23 cellular contexts compared by ENCODE assay signal in genomic region chr2:182129188-182129707, GRCh38.
"Had no signal": no experiment of that assay in that cellular context is flagged by ENCODE, and none has a peak within 500 bp of the region (broad histone marks: within the 10 kb centered on the region; RNA-seq: fewer than 3 reads in every experiment).

No MANE protein-coding gene starts in this region.

- H3K4me3 ChIP-seq: body of pancreas, esophagus squamous epithelium, left lung, lung, ovary, prostate gland, skin epidermis, uterus had no signal

- H3K27me3 Mint-ChIP-seq: activated CD4-positive, alpha-beta T cell treated with anti-CD3 and anti-CD28 coated beads for 36 hours; activated naive CD4-positive, alpha-beta T cell treated with anti-CD3 and anti-CD28 coated beads, Interleukin-2, amount 10 ng/mL, durations not matched to agents 7 days and 5 days; stimulated activated naive CD8-positive, alpha-beta T cell treated with anti-CD3 and anti-CD28 coated beads, Interleukin-15, amount 100 ng/mL, for 72 hours had no signal

- H3K4me1 ChIP-seq: body of pancreas, esophagus squamous epithelium, left lung, prostate gland, uterus had no signal

- DNase-seq: activated B cell treated with CpG ODN at 0.5 μM for 24 hours; activated CD4-positive, alpha-beta memory T cell treated with anti-CD3 and anti-CD28 coated beads for 36 hours; activated CD4-positive, alpha-beta T cell treated with anti-CD3 and anti-CD28 coated beads for 36 hours; activated naive CD4-positive, alpha-beta T cell treated with anti-CD3 and anti-CD28 coated beads, Interleukin-2, amount 10 ng/mL, durations not matched to agents 7 days and 5 days; activated T-cell treated with anti-CD3 and anti-CD28 coated beads, Interleukin-2, amount 50 U/mL, for 48 hours; anterior cingulate cortex; body of pancreas; endodermal cell; esophagus squamous epithelium; foreskin fibroblast; immature natural killer cell; left lung; naive thymus-derived CD8-positive, alpha-beta T cell; ovary; stimulated activated CD4-positive, alpha-beta T cell treated with anti-CD3 and anti-CD28 coated beads, Interleukin-2, amount 100 ng/mL, for 24 hours; stimulated activated naive CD8-positive, alpha-beta T cell treated with anti-CD3 and anti-CD28 coated beads, Interleukin-15, amount 100 ng/mL, for 72 hours; T-helper 9 cell; trophoblast cell; uterus had no signal

- H3K27me3 ChIP-seq: body of pancreas, esophagus squamous epithelium, left lung, ovary, uterus had no signal

- H3K4me1 Mint-ChIP-seq: activated B cell treated with CpG ODN at 0.5 μM for 24 hours; activated CD4-positive, alpha-beta T cell treated with anti-CD3 and anti-CD28 coated beads for 36 hours; activated naive CD4-positive, alpha-beta T cell treated with anti-CD3 and anti-CD28 coated beads, Interleukin-2, amount 10 ng/mL, durations not matched to agents 7 days and 5 days; endodermal cell; immature natural killer cell; naive thymus-derived CD8-positive, alpha-beta T cell; stimulated activated effector memory CD8-positive, alpha-beta T cell treated with anti-CD3 and anti-CD28 coated beads, Interleukin-12 subunit alpha, Interleukin-12 subunit beta, amount 100 ng/mL, for 72 hours; stimulated activated naive CD8-positive, alpha-beta T cell treated with anti-CD3 and anti-CD28 coated beads, Interleukin-15, amount 100 ng/mL, for 72 hours had no signal

- H3K4me3 Mint-ChIP-seq: activated B cell treated with CpG ODN at 0.5 μM for 24 hours; activated CD4-positive, alpha-beta memory T cell treated with anti-CD3 and anti-CD28 coated beads for 36 hours; activated CD4-positive, alpha-beta T cell treated with anti-CD3 and anti-CD28 coated beads for 36 hours; activated naive CD4-positive, alpha-beta T cell treated with anti-CD3 and anti-CD28 coated beads, Interleukin-2, amount 10 ng/mL, durations not matched to agents 7 days and 5 days; endodermal cell; immature natural killer cell; naive thymus-derived CD8-positive, alpha-beta T cell; stimulated activated effector memory CD8-positive, alpha-beta T cell treated with anti-CD3 and anti-CD28 coated beads, Interleukin-12 subunit alpha, Interleukin-12 subunit beta, amount 100 ng/mL, for 72 hours; stimulated activated naive CD8-positive, alpha-beta T cell treated with anti-CD3 and anti-CD28 coated beads, Interleukin-15, amount 100 ng/mL, for 72 hours had no signal

- H3K36me3 ChIP-seq: esophagus squamous epithelium, left lung, ovary, prostate gland, uterus had no signal

- H3K36me3 Mint-ChIP-seq: activated CD4-positive, alpha-beta memory T cell treated with anti-CD3 and anti-CD28 coated beads for 36 hours; activated naive CD4-positive, alpha-beta T cell treated with anti-CD3 and anti-CD28 coated beads, Interleukin-2, amount 10 ng/mL, durations not matched to agents 7 days and 5 days; immature natural killer cell; stimulated activated effector memory CD8-positive, alpha-beta T cell treated with anti-CD3 and anti-CD28 coated beads, Interleukin-12 subunit alpha, Interleukin-12 subunit beta, amount 100 ng/mL, for 72 hours had no signal

- H3K9me3 Mint-ChIP-seq: activated B cell treated with CpG ODN at 0.5 μM for 24 hours; activated naive CD4-positive, alpha-beta T cell treated with anti-CD3 and anti-CD28 coated beads, Interleukin-2, amount 10 ng/mL, durations not matched to agents 7 days and 5 days; endodermal cell; stimulated activated effector memory CD8-positive, alpha-beta T cell treated with anti-CD3 and anti-CD28 coated beads, Interleukin-12 subunit alpha, Interleukin-12 subunit beta, amount 100 ng/mL, for 72 hours; stimulated activated naive CD8-positive, alpha-beta T cell treated with anti-CD3 and anti-CD28 coated beads, Interleukin-15, amount 100 ng/mL, for 72 hours had no signal

- H3K9me3 ChIP-seq: body of pancreas, esophagus squamous epithelium, left lung, ovary, prostate gland, uterus had no signal

- H3K27ac Mint-ChIP-seq: activated B cell treated with CpG ODN at 0.5 μM for 24 hours; activated CD4-positive, alpha-beta memory T cell treated with anti-CD3 and anti-CD28 coated beads for 36 hours; activated CD4-positive, alpha-beta T cell treated with anti-CD3 and anti-CD28 coated beads for 36 hours; activated naive CD4-positive, alpha-beta T cell treated with anti-CD3 and anti-CD28 coated beads, Interleukin-2, amount 10 ng/mL, durations not matched to agents 7 days and 5 days; endodermal cell; immature natural killer cell; naive thymus-derived CD8-positive, alpha-beta T cell; stimulated activated effector memory CD8-positive, alpha-beta T cell treated with anti-CD3 and anti-CD28 coated beads, Interleukin-12 subunit alpha, Interleukin-12 subunit beta, amount 100 ng/mL, for 72 hours; stimulated activated naive CD8-positive, alpha-beta T cell treated with anti-CD3 and anti-CD28 coated beads, Interleukin-15, amount 100 ng/mL, for 72 hours had no signal

- H3K27ac ChIP-seq: body of pancreas, esophagus squamous epithelium, left lung, ovary, prostate gland, skin epidermis had no signal
